ENCODE assay signal across 12 cellular contexts in genomic region chr20:38581013-38581412, GRCh38. TPM values are rescaled to one million over a fixed set of nuclear protein-coding genes. Genes with fewer than 3 reads are reported as not detected.
DNase-seq lines count a peak whose midpoint lies in the region; ATAC-seq and TF ChIP-seq lines count a peak whose summit lies in the region.
"Had no signal": no experiment of that assay in that cellular context is flagged by ENCODE, and none has a peak within 500 bp of the region (broad histone marks: within the 10 kb centered on the region; RNA-seq: fewer than 3 reads in every experiment).

ADIG (plus strand) TSS chr20:38581197; CDS start chr20:38581251, 54 bp downstream.

- ATAC-seq in HG02759 (IDR thresholded peaks at IDR 0.05; ENCODE audit: unreplicated experiment), result no peak

- no peak within 1 kb of the TSS for H3K4ac ChIP-seq in neuronal stem cell (ENCODE audit: low read length)

- H3K4me3 ChIP-seq in neuronal stem cell (ENCODE audit: low read length in 2 of 2), result no peak within 1 kb of the TSS
- no peak within 1 kb of the TSS for H3K4me3 ChIP-seq in Peyer's patch
- H3K4me3 ChIP-seq: vagina had no signal

- H3K18ac ChIP-seq in neuronal stem cell (ENCODE audit: low read length), result peak within 1 kb of the TSS; percentile 81

- peaks cover 0 to 20% of the 10 kb centered on the region in 2 donors for H3K4me1 ChIP-seq in neuronal stem cell (ENCODE audit: control insufficient read depth in 2 of 2, insufficient read depth in 1 of 2, low read depth in 1 of 2, low read length in 2 of 2)
- H3K4me1 ChIP-seq in Peyer's patch, result no peaks in the 10 kb centered on the region
- H3K4me1 ChIP-seq: vagina had no signal

- H2AFZ ChIP-seq in neuronal stem cell (ENCODE audit: low read length), result no peak within 1 kb of the TSS

- H3K14ac ChIP-seq in neuronal stem cell (ENCODE audit: low read length), result no peak within 1 kb of the TSS

- H3K9me3 ChIP-seq in neuronal stem cell (replicated peaks in 1 of 2; ENCODE audit: control insufficient read depth in 2 of 2, insufficient read depth in 1 of 2, low read depth in 1 of 2, low read length in 2 of 2) (no peaks in the 10 kb centered on the region), Peyer's patch (no peaks in the 10 kb centered on the region)
- H3K9me3 ChIP-seq: neutrophil, vagina had no signal

- no peak for TF ChIP-seq CTCF in Peyer's patch (IDR thresholded peaks at IDR 0.05)

- no peak for TF ChIP-seq POLR2A in Peyer's patch (IDR thresholded peaks at IDR 0.05)

- peaks cover 0 to 20% of the 10 kb centered on the region in 2 donors for H3K36me3 ChIP-seq in neuronal stem cell (replicated peaks in 1 of 2; ENCODE audit: control insufficient read depth in 2 of 2, insufficient read depth in 2 of 2, low read length in 2 of 2)
- H3K36me3 ChIP-seq in Peyer's patch, result peaks cover 0 to 5% (median 0%) of the 10 kb centered on the region in 3 donors

- no peak within 1 kb of the TSS for H2AK5ac ChIP-seq in neuronal stem cell (ENCODE audit: low read depth, low read length)

- no peak within 1 kb of the TSS for H4K8ac ChIP-seq in neuronal stem cell (ENCODE audit: low read depth, low read length)

- H3K9ac ChIP-seq in neuronal stem cell (ENCODE audit: low read depth, low read length, poor library complexity), result no peak within 1 kb of the TSS

- no peak within 1 kb of the TSS for H2BK120ac ChIP-seq in neuronal stem cell (ENCODE audit: low read depth, low read length)

- no peak within 1 kb of the TSS for H3K23ac ChIP-seq in neuronal stem cell (ENCODE audit: low read depth, low read length, poor library complexity)

- H3K27me3 ChIP-seq in neuronal stem cell (ENCODE audit: control insufficient read depth in 3 of 3, insufficient read depth in 3 of 3, low read depth in 1 of 3, low read length in 3 of 3), result peaks cover 0 to 13% (median 0%) of the 10 kb centered on the region in 3 experiments
- H3K27me3 ChIP-seq in Peyer's patch, result no peaks in the 10 kb centered on the region
- H3K27me3 ChIP-seq: vagina had no signal

- DNase-seq in DMS153 treated with DMSO at 0.1 percent for 48 hours (lab: John Stamatoyannopoulos, UW; ENCODE audit: unreplicated experiment) (peak; percentile 12), NCI-H345 (lab: John Stamatoyannopoulos, UW) (peak; percentile 83), fibroblast of peridontal ligament (ENCODE audit: extremely low read depth) (peak; percentile 8), neuronal stem cell (ENCODE audit: low spot score) (no peak), Peyer's patch (no peak), OCI-M2 (lab: John Stamatoyannopoulos, UW; ENCODE audit: unreplicated experiment) (no peak), activated gamma-delta T cell (lab: John Stamatoyannopoulos, UW) (no peak)
- DNase-seq: cortex of kidney had no signal

- no peak within 1 kb of the TSS for H2BK5ac ChIP-seq in neuronal stem cell (ENCODE audit: low read length)

- no CpG with 5 or more reads among the region's 5 CpGs for WGBS in neuronal stem cell (ENCODE audit: extremely low coverage in 2 of 2, insufficient read length in 2 of 2, insufficient replicate concordance in 1 of 2), 2 donors

- no peak within 1 kb of the TSS for H2BK12ac ChIP-seq in neuronal stem cell (ENCODE audit: low read length)

- H3K4me2 ChIP-seq in neuronal stem cell (ENCODE audit: insufficient read depth, low read length, poor library complexity, severe bottlenecking), result no peak within 1 kb of the TSS

- H3K79me1 ChIP-seq in neuronal stem cell (ENCODE audit: low read depth, low read length), result no peaks in the 10 kb centered on the region

- no peak within 1 kb of the TSS for H2BK15ac ChIP-seq in neuronal stem cell (ENCODE audit: low read length)

- H4K91ac ChIP-seq in neuronal stem cell (ENCODE audit: low read depth, low read length, poor library complexity), result no peak within 1 kb of the TSS

- H3K27ac ChIP-seq in neuronal stem cell (replicated peaks; ENCODE audit: low read length) (no peak within 1 kb of the TSS), Peyer's patch (no peak within 1 kb of the TSS)
- H3K27ac ChIP-seq: HL-60, neutrophil, vagina had no signal

RNA-seq across cellular contexts. Expression of gene ADIG, which starts in this region (rescaled TPM):
- polyA plus RNA-seq in neuronal stem cell (2013, experiment 1 of 2), result not detected
- polyA plus RNA-seq in neuronal stem cell (2013, experiment 2 of 2), result not detected
- total RNA-seq in Peyer's patch, result not detected
- total RNA-seq: vagina had no signal

Comparison
In these comparisons a context has a peak if more than half of its experiments do, and no peak if none do; other contexts are left out.
1. DNase-seq: peak in DMS153 treated with DMSO at 0.1 percent for 48 hours (single experiment), NCI-H345 (single experiment) and fibroblast of peridontal ligament (single experiment); none in neuronal stem cell (single experiment), Peyer's patch (0 of 3), OCI-M2 (single experiment) and activated gamma-delta T cell (single experiment).